In genomic region chr1:41799205-41799604, GRCh38 we compare ENCODE assay signal across 18 cellular contexts.
DNase-seq lines count a peak whose midpoint lies in the region; ATAC-seq, FAIRE-seq and TF ChIP-seq lines count a peak whose summit lies in the region.
"Had no signal": no experiment of that assay in that cellular context is flagged by ENCODE, and none has a peak within 500 bp of the region (broad histone marks: within the 10 kb centered on the region; RNA-seq: fewer than 3 reads in every experiment).

No MANE protein-coding gene starts in this region.

- H3K27ac Mint-ChIP-seq in activated T-cell treated with anti-CD3 and anti-CD28 coated beads, Interleukin-2, amount 50 U/mL, for 24 hours: peak overlapping the region; percentile 10
- H3K27ac Mint-ChIP-seq in stimulated activated memory B cell treated with anti-CD40 and anti-IgM and Interleukin-4, amounts not matched to agents 10 μg/mL and 1 μg/mL and 100 μg/mL, for 72 hours: peak overlapping the region; percentile 60
- H3K27ac Mint-ChIP-seq: CD4-positive, alpha-beta T cell had no signal

- CTCF ChIA-PET in HEK293 (lab: Yijun Ruan, JAX) (interaction anchor here (1.3 kb wide), 1 partner anchor 9 kb away, joined by 3 read pairs; no protein-coding TSS in a partner anchor), GM12878 (lab: Yijun Ruan, JAX) (interaction anchor here (1.0 kb wide), 1 partner anchor 14 kb away, joined by 4 read pairs; no protein-coding TSS in a partner anchor)

- H3K36me3 ChIP-seq in HEK293 (ENCODE audit: control insufficient read depth in 2 of 2, insufficient read depth in 1 of 2, low read length in 2 of 2) (no peaks in the 10 kb centered on the region), GM12878 (ENCODE audit: control insufficient read depth in 2 of 2, insufficient read depth in 2 of 2, low read length in 1 of 2) (no peaks in the 10 kb centered on the region)

- H3K4me3 ChIP-seq in HEK293 (ENCODE audit: low read depth, low read length) (no peak overlapping the region), GM12878 (no peak overlapping the region), right cardiac atrium (ENCODE audit: low read length) (no peak overlapping the region)

- H3K4me2 ChIP-seq in GM12878 (ENCODE audit: control insufficient read depth, insufficient read depth): peak overlapping the region; percentile 28

- TF ChIP-seq CTCF in HEK293 (tag by site-specific recombination; IDR thresholded peaks at IDR 0.05): no peak
- TF ChIP-seq CTCF in GM12878 (IDR thresholded peaks at IDR 0.05 in 2 of 3, conservative IDR thresholded peaks at IDR 0.05 in 1 of 3; ENCODE audit: control insufficient read depth in 2 of 3, extremely low read depth in 1 of 3, insufficient read depth in 1 of 3, low read depth in 3 of 3, low read length in 3 of 3): no peak

- in situ Hi-C loops in GM12878 (cut with MboI): no loop called here

- TF ChIP-seq POLR2A in GM12878 (IDR thresholded peaks at IDR 0.05; ENCODE audit: low read depth, low read length): no peak

- WGBS in GM12878 (ENCODE audit: insufficient coverage, insufficient replicate concordance, low lambda C conversion rate, missing lambda C conversion rate): 98% methylated on average over 3 of the region's 3 CpGs
- 77% methylated on average over 3 of the region's 3 CpGs for WGBS in right cardiac atrium

- no peaks in the 10 kb centered on the region for H3K79me2 ChIP-seq in GM12878 (ENCODE audit: control insufficient read depth, insufficient read depth, low read length)

- intact Hi-C loops in GM12878 (cut with micrococcal nuclease; ENCODE audit: unreplicated experiment) (no loop called here), right cardiac atrium (cut with DNase I) (loop anchor here in 3 of 4 donors (10.0 kb wide), 1 partner anchor 224 kb away; no protein-coding TSS in a partner anchor)

- H3K27me3 ChIP-seq in GM12878 (replicated peaks in 1 of 2; ENCODE audit: control insufficient read depth in 2 of 2, insufficient read depth in 2 of 2, low read length in 1 of 2) (no peaks in the 10 kb centered on the region), right cardiac atrium (ENCODE audit: control insufficient read depth, insufficient read depth) (no peaks in the 10 kb centered on the region)

- no peak for TF ChIP-seq RAD21 in GM12878 (IDR thresholded peaks at IDR 0.05; ENCODE audit: insufficient read depth, low read depth, low read length)

- no peak for DNase-seq in activated T-cell treated with anti-CD3 and anti-CD28 coated beads, Interleukin-2, amount 50 U/mL, for 24 hours
- no peak for DNase-seq in activated T-cell treated with anti-CD3 and anti-CD28 coated beads, Interleukin-2, amount 50 U/mL, for 4 hours
- no peak for DNase-seq in GM12878 (ENCODE audit: low read depth, low spot score)
- no peak for DNase-seq in right cardiac atrium
- DNase-seq: AML-193; CD4-positive, alpha-beta T cell; DMS79; HCEC 1CT; NCI-H1048; NCI-H2107; NCI-H2227 treated with DMSO at 0.1 percent for 48 hours; NCI-H524 had no signal

- no peaks in the 10 kb centered on the region for H3K9me3 Mint-ChIP-seq in activated T-cell treated with anti-CD3 and anti-CD28 coated beads, Interleukin-2, amount 50 U/mL, for 24 hours
- H3K9me3 Mint-ChIP-seq in activated T-cell treated with anti-CD3 and anti-CD28 coated beads, Interleukin-2, amount 50 U/mL, for 4 hours: peaks cover 3% of the 10 kb centered on the region
- no peaks in the 10 kb centered on the region for H3K9me3 Mint-ChIP-seq in stimulated activated memory B cell treated with anti-CD40 and anti-IgM and Interleukin-4, amounts not matched to agents 10 μg/mL and 1 μg/mL and 100 μg/mL, for 72 hours
- H3K9me3 Mint-ChIP-seq: CD4-positive, alpha-beta T cell had no signal

- H3K9me3 ChIP-seq in HEK293 (ENCODE audit: control insufficient read depth, insufficient read depth, low read depth, low read length) (no peaks in the 10 kb centered on the region), GM12878 (replicated peaks; ENCODE audit: control insufficient read depth, insufficient read depth, low read length) (no peaks in the 10 kb centered on the region; the same call in 2 of the 3 replicates), right cardiac atrium (ENCODE audit: control insufficient read depth, low read length) (no peaks in the 10 kb centered on the region)

- TF ChIP-seq EP300 in GM12878 (IDR thresholded peaks at IDR 0.05; ENCODE audit: borderline replicate concordance in 1 of 2, control insufficient read depth in 1 of 2, low read depth in 2 of 2, low read length in 2 of 2): no peak

- POLR2A ChIA-PET in HEK293 (lab: Yijun Ruan, JAX): no interaction called here
- POLR2A ChIA-PET in GM12878 (lab: Charles Lee): no interaction called here

- H3K27ac ChIP-seq in HEK293 (ENCODE audit: extremely low read depth, low read depth, low read length) (no peak overlapping the region), GM12878 (ENCODE audit: control insufficient read depth, insufficient read depth) (peak overlapping the region; percentile 67), right cardiac atrium (ENCODE audit: low read length) (no peak overlapping the region)
- H3K27ac ChIP-seq: KMS-11 had no signal

- no peak for ATAC-seq in activated T-cell treated with anti-CD3 and anti-CD28 coated beads, Interleukin-2, amount 50 U/mL, for 4 hours
- ATAC-seq in GM12878: no peak
- no peak for ATAC-seq in stimulated activated memory B cell treated with anti-CD40 and anti-IgM and Interleukin-4, amounts not matched to agents 10 μg/mL and 1 μg/mL and 100 μg/mL, for 72 hours
- no peak for ATAC-seq in HG02870 (IDR thresholded peaks at IDR 0.05; ENCODE audit: unreplicated experiment)
- no peak for ATAC-seq in right cardiac atrium
- ATAC-seq: Panc1 had no signal

- SMC1A ChIA-PET in GM12878 (lab: Charles Lee; ENCODE audit: uncharacterized antibody, unreplicated experiment): interaction anchor here (0.6 to 2.9 kb wide), 11 partner anchors 10 to 223 kb away, joined by 3 to 11 read pairs (median 4); no protein-coding TSS in a partner anchor

- H2AFZ ChIP-seq in GM12878 (ENCODE audit: control insufficient read depth, low read depth, low read length): no peak overlapping the region

- H4K20me1 ChIP-seq in GM12878 (ENCODE audit: control insufficient read depth, insufficient read depth): no peaks in the 10 kb centered on the region

- H3K4me3 Mint-ChIP-seq in activated T-cell treated with anti-CD3 and anti-CD28 coated beads, Interleukin-2, amount 50 U/mL, for 24 hours: no peak overlapping the region
- no peak overlapping the region for H3K4me3 Mint-ChIP-seq in activated T-cell treated with anti-CD3 and anti-CD28 coated beads, Interleukin-2, amount 50 U/mL, for 4 hours
- H3K4me3 Mint-ChIP-seq in stimulated activated memory B cell treated with anti-CD40 and anti-IgM and Interleukin-4, amounts not matched to agents 10 μg/mL and 1 μg/mL and 100 μg/mL, for 72 hours: no peak overlapping the region
- H3K4me3 Mint-ChIP-seq: CD4-positive, alpha-beta T cell had no signal

- no peaks in the 10 kb centered on the region for H3K36me3 Mint-ChIP-seq in activated T-cell treated with anti-CD3 and anti-CD28 coated beads, Interleukin-2, amount 50 U/mL, for 24 hours (ENCODE audit: low read depth)
- H3K36me3 Mint-ChIP-seq in activated T-cell treated with anti-CD3 and anti-CD28 coated beads, Interleukin-2, amount 50 U/mL, for 4 hours (ENCODE audit: insufficient read depth): peaks cover 5% of the 10 kb centered on the region
- no peaks in the 10 kb centered on the region for H3K36me3 Mint-ChIP-seq in stimulated activated memory B cell treated with anti-CD40 and anti-IgM and Interleukin-4, amounts not matched to agents 10 μg/mL and 1 μg/mL and 100 μg/mL, for 72 hours

- peaks cover 65% of the 10 kb centered on the region for H3K4me1 Mint-ChIP-seq in activated T-cell treated with anti-CD3 and anti-CD28 coated beads, Interleukin-2, amount 50 U/mL, for 24 hours (ENCODE audit: low read depth)
- peaks cover 62% of the 10 kb centered on the region for H3K4me1 Mint-ChIP-seq in activated T-cell treated with anti-CD3 and anti-CD28 coated beads, Interleukin-2, amount 50 U/mL, for 4 hours (ENCODE audit: low read depth)
- H3K4me1 Mint-ChIP-seq in stimulated activated memory B cell treated with anti-CD40 and anti-IgM and Interleukin-4, amounts not matched to agents 10 μg/mL and 1 μg/mL and 100 μg/mL, for 72 hours: peaks cover 48% of the 10 kb centered on the region

- no peaks in the 10 kb centered on the region for H3K4me1 ChIP-seq in HEK293 (ENCODE audit: control insufficient read depth, insufficient read depth, low read length)
- peaks cover 51% of the 10 kb centered on the region for H3K4me1 ChIP-seq in GM12878 (ENCODE audit: control insufficient read depth, insufficient read depth, low read length)
- H3K4me1 ChIP-seq in right cardiac atrium (ENCODE audit: control insufficient read depth, insufficient read depth, low read length): peaks cover 5% of the 10 kb centered on the region

- RAD21 ChIA-PET in GM12878 (lab: Charles Lee; ENCODE audit: unreplicated experiment): interaction anchor here (1.2 to 8.5 kb wide), 5 partner anchors 11 to 225 kb away, joined by 3 to 61 read pairs (median 18); no protein-coding TSS in a partner anchor

- no peak overlapping the region for H3K9ac ChIP-seq in GM12878 (ENCODE audit: control insufficient read depth, insufficient read depth, low read length)
- H3K9ac ChIP-seq: KMS-11 had no signal

- no peaks in the 10 kb centered on the region for H3K27me3 Mint-ChIP-seq in activated T-cell treated with anti-CD3 and anti-CD28 coated beads, Interleukin-2, amount 50 U/mL, for 24 hours
- H3K27me3 Mint-ChIP-seq in activated T-cell treated with anti-CD3 and anti-CD28 coated beads, Interleukin-2, amount 50 U/mL, for 4 hours (ENCODE audit: low read depth): no peaks in the 10 kb centered on the region
- H3K27me3 Mint-ChIP-seq in stimulated activated memory B cell treated with anti-CD40 and anti-IgM and Interleukin-4, amounts not matched to agents 10 μg/mL and 1 μg/mL and 100 μg/mL, for 72 hours: no peaks in the 10 kb centered on the region
- H3K27me3 Mint-ChIP-seq: CD4-positive, alpha-beta T cell had no signal

- FAIRE-seq in GM12878 (lab: Jason Lieb, UNC): no peak
- FAIRE-seq: D721Med had no signal

- BruUV-seq in GM12878 (replicated peaks; lab: Mats Ljungman, UMichigan): no TSS peak

TF ChIP-seq in HEK293, 187 proteins besides CTCF, POLR2A, EP300 and RAD21 (continues in another document):
- TF ChIP-seq EGR2 (tag by site-specific recombination; IDR thresholded peaks at IDR 0.05; ENCODE audit: low read depth): no peak
- no peak for TF ChIP-seq ZNF37A (tag by site-specific recombination; IDR thresholded peaks at IDR 0.05)
- peak; percentile 35 for TF ChIP-seq SETDB1 (IDR thresholded peaks at IDR 0.05; ENCODE audit: insufficient read length, low read length)

TF ChIP-seq in GM12878, 131 proteins besides CTCF, POLR2A, EP300 and RAD21 (continues in another document):
- peak; percentile 52; the same call in 1 of the 2 replicates for TF ChIP-seq SMARCA5 (IDR thresholded peaks at IDR 0.05)
- TF ChIP-seq CREM (IDR thresholded peaks at IDR 0.05; ENCODE audit: low read depth): no peak
- no peak for TF ChIP-seq MYB (IDR thresholded peaks at IDR 0.05; ENCODE audit: borderline replicate concordance, low read depth, low read length)
